Comparison of ENCODE assay signal across 14 cellular contexts in the genomic region with DNA sequence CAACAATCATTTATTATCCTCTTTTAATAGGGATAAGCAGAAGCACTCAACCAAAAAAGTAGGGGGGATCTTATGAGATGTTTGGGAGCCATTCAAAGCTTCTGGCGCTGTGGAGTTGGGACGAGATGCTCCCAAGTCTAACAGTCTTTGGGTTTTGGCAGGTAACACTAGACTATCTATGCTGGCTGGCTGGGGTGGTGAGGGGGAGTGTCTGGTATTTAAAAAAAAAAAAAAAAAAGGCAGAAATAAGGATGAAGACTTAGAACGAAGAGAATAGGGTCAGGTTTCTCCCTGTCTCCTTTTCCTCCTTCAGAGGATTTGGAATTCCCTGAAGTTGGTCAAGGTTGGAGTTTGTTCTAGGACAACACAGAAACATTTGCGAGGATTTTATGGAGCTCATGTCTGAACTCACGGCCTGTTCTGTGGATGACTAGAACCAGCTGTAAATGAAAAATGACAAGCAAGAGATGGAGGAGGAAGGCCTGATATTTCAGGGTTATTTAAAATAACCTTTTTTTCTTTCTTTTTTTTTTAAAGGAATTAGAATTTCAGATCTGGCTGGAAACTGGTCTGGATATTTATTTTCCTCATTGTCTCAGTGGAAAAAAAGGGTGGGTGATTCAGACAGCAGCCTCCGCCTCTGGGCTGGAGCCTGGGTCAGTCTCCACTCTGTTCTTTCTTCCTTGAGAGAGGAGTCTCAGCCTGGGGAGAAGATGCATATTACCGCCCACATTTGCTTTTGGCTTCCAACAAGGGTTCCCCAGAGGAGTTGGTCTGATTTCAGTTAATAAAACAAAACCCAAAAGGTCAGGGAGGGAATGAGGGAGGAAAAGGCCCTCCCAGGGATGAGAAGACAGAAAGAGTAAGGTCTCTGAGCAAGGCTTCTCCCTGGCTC.
DNase-seq lines count a peak whose midpoint lies in the region; ATAC-seq, FAIRE-seq and TF ChIP-seq lines count a peak whose summit lies in the region.
"Had no signal": no experiment of that assay in that cellular context is flagged by ENCODE, and none has a peak within 500 bp of the region (broad histone marks: within the 10 kb centered on the region; RNA-seq: fewer than 3 reads in every experiment).

No MANE protein-coding gene starts in this region.

- H3K36me3 Mint-ChIP-seq in brain = peaks cover 70% of the 10 kb centered on the region
- peaks cover 17% of the 10 kb centered on the region in 2 donors for H3K36me3 Mint-ChIP-seq in activated naive CD4-positive, alpha-beta T cell treated with anti-CD3 and anti-CD28 coated beads, Interleukin-2, amount 50 U/mL, for 72 hours

- peak overlapping the region in 3 of 5 experiments; percentile 66 to 88 (median 76) for H3K27ac Mint-ChIP-seq in brain
- H3K27ac Mint-ChIP-seq in activated naive CD4-positive, alpha-beta T cell treated with anti-CD3 and anti-CD28 coated beads, Interleukin-2, amount 50 U/mL, for 72 hours = no peak overlapping the region
- H3K27ac Mint-ChIP-seq: WTC11 had no signal

- H3K4me1 ChIP-seq in heart left ventricle (peaks cover 0 to 42% (median 24%) of the 10 kb centered on the region in 12 donors), pancreas (no peaks in the 10 kb centered on the region)

- no peak for TF ChIP-seq POLR2A in heart left ventricle (IDR thresholded peaks at IDR 0.05)

- WGBS in heart left ventricle, 4 donors = 59 to 66% (median 64%) methylated on average over 7 of the region's 7 CpGs
- 91 to 93% methylated on average over 7 of the region's 7 CpGs for WGBS in pancreas, 2 donors

- H3K4me1 Mint-ChIP-seq in brain = peaks cover 40% of the 10 kb centered on the region
- H3K4me1 Mint-ChIP-seq: WTC11 had no signal

- H3K27me3 Mint-ChIP-seq in brain = no peaks in the 10 kb centered on the region

- no peak for TF ChIP-seq CTCF in brain (conservative IDR thresholded peaks at IDR 0.05)
- TF ChIP-seq CTCF in heart left ventricle (IDR thresholded peaks at IDR 0.05) = no peak
- no peak for TF ChIP-seq CTCF in pancreas (IDR thresholded peaks at IDR 0.05)

- H3K27ac ChIP-seq in heart left ventricle = peak overlapping the region; percentile 17 to 81 (median 62)
- H3K27ac ChIP-seq in pancreas = no peak overlapping the region

- H3K4me3 Mint-ChIP-seq in brain = peak overlapping the region in 1 of 5 experiments; percentile 17
- H3K4me3 Mint-ChIP-seq: activated T-cell treated with anti-CD3 and anti-CD28 coated beads, Interleukin-2, amount 50 U/mL, for 72 hours; WTC11 had no signal

- H3K27me3 ChIP-seq in heart left ventricle (no peaks in the 10 kb centered on the region), pancreas (no peaks in the 10 kb centered on the region)

- H3K36me3 ChIP-seq in heart left ventricle (peaks cover 0 to 10% (median 0%) of the 10 kb centered on the region in 9 donors), pancreas (no peaks in the 10 kb centered on the region)

- H3K9me3 ChIP-seq in heart left ventricle (peaks cover 0 to 14% (median 7%) of the 10 kb centered on the region in 12 donors), pancreas (no peaks in the 10 kb centered on the region)

- DNase-seq in heart left ventricle (peak; percentile 57 to 69 (median 62)), pancreas (peak in 1 of 6 donors; percentile 17), ureter (ENCODE audit: low spot score) (peak; percentile 52), inferior parietal cortex (ENCODE audit: extremely low spot score) (no peak)
- DNase-seq in stimulated activated CD4-positive, alpha-beta T cell treated with anti-CD3 and anti-CD28 coated beads, Interleukin-4, amount 100 ng/mL, for 4 hours = no peak
- no peak for DNase-seq in activated naive CD4-positive, alpha-beta T cell treated with anti-CD3 and anti-CD28 coated beads, Interleukin-2, amount 50 U/mL, for 72 hours (ENCODE audit: low spot score in 2 of 2)
- DNase-seq: activated T-cell treated with anti-CD3 and anti-CD28 coated beads, Interleukin-2, amount 50 U/mL, for 72 hours; Calu3; GOT3; NCI-H1417; SIG-M5 had no signal

- H3K4me3 ChIP-seq in heart left ventricle = no peak overlapping the region
- no peak overlapping the region for H3K4me3 ChIP-seq in pancreas

- ATAC-seq in heart left ventricle (peak; percentile 81 to 97 (median 94)), pancreas (peak in 3 of 4 donors; percentile 60 to 69 (median 67)), GM19035 (IDR thresholded peaks at IDR 0.05; ENCODE audit: unreplicated experiment) (no peak)
- no peak for ATAC-seq in activated naive CD4-positive, alpha-beta T cell treated with anti-CD3 and anti-CD28 coated beads, Interleukin-2, amount 50 U/mL, for 72 hours
- ATAC-seq: activated T-cell treated with anti-CD3 and anti-CD28 coated beads, Interleukin-2, amount 50 U/mL, for 72 hours; WTC11 had no signal

- no peak for FAIRE-seq in pancreas (lab: Jason Lieb, UNC)

- intact Hi-C loops in heart left ventricle (cut with DNase I) = no loop called here
- intact Hi-C loops in pancreas (cut with DNase I) = no loop called here

- H3K9me3 Mint-ChIP-seq in brain = peaks cover 19 to 26% (median 22%) of the 10 kb centered on the region in 5 experiments
- H3K9me3 Mint-ChIP-seq in activated naive CD4-positive, alpha-beta T cell treated with anti-CD3 and anti-CD28 coated beads, Interleukin-2, amount 50 U/mL, for 72 hours = peaks cover 11 to 16% of the 10 kb centered on the region in 2 donors

Comparison
In these comparisons a context has a peak if more than half of its experiments do, and no peak if none do; other contexts are left out.
1. H3K27ac Mint-ChIP-seq: peak in brain (3 of 5); none in activated naive CD4-positive, alpha-beta T cell treated with anti-CD3 and anti-CD28 coated beads, Interleukin-2, amount 50 U/mL, for 72 hours (0 of 2).
2. ATAC-seq: peak in heart left ventricle (4 of 4) and pancreas (3 of 4); none in GM19035 (single experiment) and activated naive CD4-positive, alpha-beta T cell treated with anti-CD3 and anti-CD28 coated beads, Interleukin-2, amount 50 U/mL, for 72 hours (0 of 2).
3. DNase-seq: peak in heart left ventricle (5 of 5) and ureter (single experiment); none in stimulated activated CD4-positive, alpha-beta T cell treated with anti-CD3 and anti-CD28 coated beads, Interleukin-4, amount 100 ng/mL, for 4 hours (0 of 2), inferior parietal cortex (single experiment) and activated naive CD4-positive, alpha-beta T cell treated with anti-CD3 and anti-CD28 coated beads, Interleukin-2, amount 50 U/mL, for 72 hours (0 of 2).
4. H3K27ac ChIP-seq: peak in heart left ventricle (12 of 12); none in pancreas (0 of 4).